In the genomic region with DNA sequence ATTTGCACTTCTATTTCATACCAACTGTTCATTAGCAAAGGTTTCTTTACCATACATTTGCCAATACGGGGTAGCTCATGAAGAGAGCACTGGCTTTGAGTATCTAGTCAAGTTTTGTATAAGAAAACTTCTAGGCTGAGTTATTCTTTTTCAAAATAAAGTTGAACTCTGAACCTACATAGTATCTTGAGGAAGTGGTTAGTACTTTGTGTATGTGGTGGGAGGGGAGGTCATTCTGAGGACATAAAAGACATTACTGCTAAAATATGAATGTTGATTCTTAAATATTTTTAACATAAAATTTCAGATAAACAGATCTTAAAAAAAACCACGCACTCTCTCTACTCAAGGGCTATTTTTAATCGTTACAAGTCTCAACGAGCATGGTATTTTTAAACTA, we compare ENCODE assay signal across 25 cellular contexts.
DNase-seq lines count a peak whose midpoint lies in the region; ATAC-seq, FAIRE-seq and TF ChIP-seq lines count a peak whose summit lies in the region.
"Had no signal": no experiment of that assay in that cellular context is flagged by ENCODE, and none has a peak within 500 bp of the region (broad histone marks: within the 10 kb centered on the region; RNA-seq: fewer than 3 reads in every experiment).

No MANE protein-coding gene starts in this region.

- H4K20me1 ChIP-seq in PC-3 (ENCODE audit: low read length) (no peaks in the 10 kb centered on the region), endothelial cell of umbilical vein (replicated peaks; ENCODE audit: control insufficient read depth, extremely low read depth, insufficient read depth, low read length) (no peaks in the 10 kb centered on the region)

- dilution Hi-C loops in endothelial cell of umbilical vein (cut with MboI; ENCODE audit: extremely low pct_ligation_motif_present, low sequenced_read_pairs), result no loop called here

- H3K9me3 ChIP-seq in PC-3 (ENCODE audit: low read length) (no peaks in the 10 kb centered on the region), endothelial cell of umbilical vein (replicated peaks; ENCODE audit: control insufficient read depth, insufficient read depth, low read length) (no peaks in the 10 kb centered on the region), mucosa of descending colon (no peaks in the 10 kb centered on the region)

- peak overlapping the region; percentile 54 for H3K27ac ChIP-seq in PC-3 (ENCODE audit: low read length)
- peak overlapping the region; percentile 90 for H3K27ac ChIP-seq in endothelial cell of umbilical vein (ENCODE audit: insufficient read depth, low read depth, low read length)
- H3K27ac ChIP-seq: PC-9 had no signal

- no peaks in the 10 kb centered on the region for H3F3A ChIP-seq in PC-3 (ENCODE audit: low read length, unreplicated experiment)

- CTCF ChIA-PET in PC-3 (lab: Charles Lee), result no interaction called here
- CTCF ChIA-PET in endothelial cell of umbilical vein (lab: Charles Lee), result interaction anchor here (0.7 to 1.0 kb wide), 2 partner anchors 15 to 16 kb away, joined by 3 to 4 read pairs; no protein-coding TSS in a partner anchor

- intact Hi-C loops in PC-3 (cut with micrococcal nuclease) (no loop called here), endothelial cell of umbilical vein (cut with micrococcal nuclease) (no loop called here), mucosa of descending colon (cut with DNase I, micrococcal nuclease) (no loop called here)

- no peak for ATAC-seq in PC-3
- no peak for ATAC-seq in esophagus mucosa
- no peak for ATAC-seq in mucosa of descending colon

- POLR2A ChIA-PET in PC-3 (lab: Charles Lee; ENCODE audit: unreplicated experiment), result no interaction called here
- POLR2A ChIA-PET in endothelial cell of umbilical vein (lab: Charles Lee), result no interaction called here

- BruUV-seq in PC-3 (replicated peaks; lab: Mats Ljungman, UMichigan), result no TSS peak
- no TSS peak for BruUV-seq in endothelial cell of umbilical vein (replicated peaks; lab: Mats Ljungman, UMichigan)

- in situ Hi-C loops in G401 (cut with HindIII; ENCODE audit: low sequenced_read_pairs), result no loop called here

- no peak overlapping the region for H3K9ac ChIP-seq in PC-3 (ENCODE audit: low read length)
- H3K9ac ChIP-seq in endothelial cell of umbilical vein (replicated peaks; ENCODE audit: extremely low read depth, insufficient read depth, low read length), result peak overlapping the region; percentile 68

- H3K4me2 ChIP-seq in PC-3 (ENCODE audit: low read length), result no peak overlapping the region
- peak overlapping the region; percentile 90 for H3K4me2 ChIP-seq in endothelial cell of umbilical vein (ENCODE audit: insufficient read depth, low read length)
- H3K4me2 ChIP-seq: PC-9 had no signal

- no peak for TF ChIP-seq POLR2A in endothelial cell of umbilical vein (IDR thresholded peaks at IDR 0.05; ENCODE audit: low read depth, low read length)

- no peak for TF ChIP-seq CTCF in PC-3 (conservative IDR thresholded peaks at IDR 0.05; ENCODE audit: low read depth, low read length)
- TF ChIP-seq CTCF in endothelial cell of umbilical vein (IDR thresholded peaks at IDR 0.05; ENCODE audit: extremely low read depth in 1 of 2, insufficient read depth in 1 of 2, low read depth in 1 of 2, low read length in 2 of 2), result no peak
- no peak for TF ChIP-seq CTCF in mucosa of descending colon (IDR thresholded peaks at IDR 0.05)

- H3K27me3 ChIP-seq in PC-3 (ENCODE audit: low read length), result no peaks in the 10 kb centered on the region
- H3K27me3 ChIP-seq in endothelial cell of umbilical vein (ENCODE audit: control insufficient read depth in 2 of 2, insufficient read depth in 2 of 2, low read length in 2 of 2), result no peaks in the 10 kb centered on the region
- H3K27me3 ChIP-seq: heart right ventricle, MG63 had no signal

- H3K4me3 ChIP-seq in PC-3 (ENCODE audit: low read length), result no peak overlapping the region
- peak overlapping the region in 1 of 3 experiments; percentile 34 for H3K4me3 ChIP-seq in endothelial cell of umbilical vein (replicated peaks in 1 of 3; ENCODE audit: insufficient read depth in 1 of 3, low read depth in 1 of 3, low read length in 3 of 3)
- H3K4me3 ChIP-seq in mucosa of descending colon, result no peak overlapping the region
- H3K4me3 ChIP-seq: heart right ventricle, MG63, PC-9 had no signal

- H3K4me1 ChIP-seq in PC-3 (ENCODE audit: insufficient read depth, low read length) (peaks cover 22% of the 10 kb centered on the region), endothelial cell of umbilical vein (ENCODE audit: control insufficient read depth, extremely low read depth, insufficient read depth, low read length) (peaks cover 28% of the 10 kb centered on the region), mucosa of descending colon (ENCODE audit: low read depth) (no peaks in the 10 kb centered on the region)
- H3K4me1 ChIP-seq: heart right ventricle had no signal

- H3K79me2 ChIP-seq in PC-3 (ENCODE audit: low read length) (no peaks in the 10 kb centered on the region), endothelial cell of umbilical vein (ENCODE audit: control insufficient read depth, insufficient read depth, low read length) (no peaks in the 10 kb centered on the region)

- FAIRE-seq in endothelial cell of umbilical vein (lab: Jason Lieb, UNC), result peak; percentile 8

- H3K36me3 ChIP-seq in PC-3 (ENCODE audit: low read depth, low read length) (no peaks in the 10 kb centered on the region), endothelial cell of umbilical vein (ENCODE audit: control insufficient read depth in 2 of 2, extremely low read depth in 1 of 2, insufficient read depth in 2 of 2, low read length in 2 of 2) (no peaks in the 10 kb centered on the region), mucosa of descending colon (ENCODE audit: low read depth) (no peaks in the 10 kb centered on the region)
- H3K36me3 ChIP-seq: heart right ventricle, MG63 had no signal

- DNase-seq in EL (peak; percentile 37), PC-3 (no peak), endothelial cell of umbilical vein (ENCODE audit: low read depth, low spot score) (peak; percentile 70), non-pigmented ciliary epithelial cell (ENCODE audit: low read depth) (peak; percentile 83), mucosa of descending colon (no peak), G401 (ENCODE audit: low spot score) (no peak), NK-92 (lab: John Stamatoyannopoulos, UW; ENCODE audit: unreplicated experiment) (no peak)
- DNase-seq: activated CD4-positive, alpha-beta memory T cell treated with anti-CD3 and anti-CD28 coated beads, Interleukin-2, amount 10 ng/mL, durations not matched to agents 7 days and 5 days; activated naive CD4-positive, alpha-beta T cell treated with Interleukin-2 at 50 U/mL for 16 hours; activated T-cell treated with anti-CD3 and anti-CD28 coated beads, Interleukin-2, amount 50 U/mL, for 1 hour; CD4-positive, alpha-beta T cell; cerebellar nuclear complex; DMS 273 treated with DMSO at 0.1 percent for 48 hours; effector memory CD4-positive, alpha-beta T cell; GDM1; heart right ventricle; MG63; NCI-H187; NCI-H774; occipital lobe; retina; substantia nigra; T-helper 9 cell had no signal

- H2AFZ ChIP-seq in PC-3 (ENCODE audit: low read length), result peak overlapping the region; percentile 31; the same call in 1 of the 2 replicates
- no peak overlapping the region for H2AFZ ChIP-seq in endothelial cell of umbilical vein (ENCODE audit: low read depth, low read length)
- H2AFZ ChIP-seq: PC-9 had no signal

- no peaks in the 10 kb centered on the region for H3K9me1 ChIP-seq in endothelial cell of umbilical vein (replicated peaks; ENCODE audit: control insufficient read depth, extremely low read depth, insufficient read depth, low read length)

- no peaks in the 10 kb centered on the region for H3K9me2 ChIP-seq in PC-3 (replicated peaks; ENCODE audit: low read length)

TF ChIP-seq in endothelial cell of umbilical vein, 7 proteins besides CTCF, POLR2A, EP300 and RAD21:
- TF ChIP-seq, protein P1, sequence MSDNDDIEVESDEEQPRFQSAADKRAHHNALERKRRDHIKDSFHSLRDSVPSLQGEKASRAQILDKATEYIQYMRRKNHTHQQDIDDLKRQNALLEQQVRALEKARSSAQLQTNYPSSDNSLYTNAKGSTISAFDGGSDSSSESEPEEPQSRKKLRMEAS (IDR thresholded peaks at IDR 0.05; ENCODE audit: insufficient read depth, insufficient read length), result no peak
- no peak for TF ChIP-seq JUN (IDR thresholded peaks at IDR 0.05; ENCODE audit: borderline replicate concordance, insufficient read depth, insufficient read length, low read depth)
- TF ChIP-seq EZH2 (IDR thresholded peaks at IDR 0.05; ENCODE audit: borderline replicate concordance, low read depth, low read length, severe bottlenecking), result no peak
- TF ChIP-seq MYC (IDR thresholded peaks at IDR 0.05; ENCODE audit: low read depth, low read length), result no peak
- no peak for TF ChIP-seq FOS (IDR thresholded peaks at IDR 0.05; ENCODE audit: borderline replicate concordance, insufficient read depth, low read length)
- no peak for TF ChIP-seq POLR2AphosphoS5 (IDR thresholded peaks at IDR 0.05; ENCODE audit: insufficient read depth, low read depth, low read length)
- no peak for TF ChIP-seq GATA2 (IDR thresholded peaks at IDR 0.05; ENCODE audit: insufficient read depth, insufficient read length, low read depth, low read length)

Comparison
In these comparisons a context has a peak if more than half of its experiments do, and no peak if none do; other contexts are left out.
1. DNase-seq: peak in EL (single experiment), endothelial cell of umbilical vein (single experiment) and non-pigmented ciliary epithelial cell (single experiment); none in PC-3 (single experiment), mucosa of descending colon (0 of 3), G401 (single experiment) and NK-92 (single experiment).